Comparison of ENCODE assay signal across 25 cellular contexts in the genomic region with DNA sequence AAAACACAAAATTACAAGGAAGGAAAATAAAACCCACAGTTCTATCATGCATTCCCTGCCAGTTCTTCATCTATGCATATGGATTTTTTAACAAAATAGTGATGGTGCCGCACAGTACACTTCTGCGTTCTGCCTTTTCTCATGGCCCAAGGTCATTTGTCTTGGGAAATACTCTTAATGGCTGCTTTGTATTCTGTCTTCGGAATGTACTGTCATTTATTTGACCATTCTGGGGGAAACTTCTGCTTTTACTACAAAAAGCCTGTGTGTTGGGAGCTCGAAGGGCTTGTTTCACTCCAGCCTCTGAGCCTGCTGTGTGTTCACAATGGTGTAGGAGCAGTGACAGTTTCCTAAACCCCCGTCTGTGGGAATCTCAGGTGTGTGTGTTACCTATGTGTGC.
"Had no signal": no experiment of that assay in that cellular context is flagged by ENCODE, and none has a peak within 500 bp of the region (broad histone marks: within the 10 kb centered on the region; RNA-seq: fewer than 3 reads in every experiment).

No MANE protein-coding gene starts in this region.

- DNase-seq: IMR-90, Karpas-422, KG1, MG63, NCI-H1092, NCI-H1105 treated with DMSO at 0.1 percent for 48 hours, NCI-H1417 treated with DMSO at 0.1 percent for 48 hours, NCI-H146, NCI-H1694 treated with DMSO at 0.1 percent for 48 hours, NCI-H1930, NCI-H2081, NCI-H2107, NCI-H2227 treated with DMSO at 0.1 percent for 48 hours, NCI-H524, NCI-H526 treated with DMSO at 0.1 percent for 48 hours, NCI-H748 treated with DMSO at 0.1 percent for 48 hours, OCI-M1, PC-9, Peyer's patch, SHP77 treated with DMSO at 0.1 percent for 48 hours, SJCRH30, SW 1271, T-cell had no signal

- H3K9me3 Mint-ChIP-seq: T-cell had no signal

- H3K27ac Mint-ChIP-seq: T-cell had no signal

- H2AFZ ChIP-seq: PC-9 had no signal

- H3K4me3 Mint-ChIP-seq: T-cell had no signal

- H3K27ac ChIP-seq: PC-9, Peyer's patch, SJCRH30, SK-N-MC had no signal

- H3K36me3 ChIP-seq: MG63, Peyer's patch, SJCRH30 had no signal

- H3K9me3 ChIP-seq: MG63, Peyer's patch, SJCRH30 had no signal

- H3K4me3 ChIP-seq: MG63, PC-9, Peyer's patch, SJCRH30, SK-N-MC had no signal

- ATAC-seq: Right ventricle myocardium inferior, T-cell had no signal

- H3K36me3 Mint-ChIP-seq: T-cell had no signal

- H3K27me3 ChIP-seq: MG63, Peyer's patch had no signal

- H3K4me1 ChIP-seq: Peyer's patch, SJCRH30 had no signal

- H3K4me2 ChIP-seq: PC-9 had no signal
